ENCODE assay signal across 33 cellular contexts in genomic region chr14:101282418-101282817, GRCh38.
"Had no signal": no experiment of that assay in that cellular context is flagged by ENCODE, and none has a peak within 500 bp of the region (broad histone marks: within the 10 kb centered on the region; RNA-seq: fewer than 3 reads in every experiment).

No MANE protein-coding gene starts in this region.

- H3K4me1 ChIP-seq: adrenal gland, ascending aorta, body of pancreas, breast epithelium had no signal

- H3K4me3 ChIP-seq: adrenal gland, ascending aorta, body of pancreas, breast epithelium, cardiac muscle cell had no signal

- ATAC-seq: activated naive CD4-positive, alpha-beta T cell treated with anti-CD3 and anti-CD28 coated beads, Interleukin-2, amount 50 U/mL, for 72 hours; activated naive CD8-positive, alpha-beta T cell treated with anti-CD3 and anti-CD28 coated beads, Interleukin-2, amount 50 U/mL, for 24 hours; activated T-cell treated with anti-CD3 and anti-CD28 coated beads, Interleukin-2, amount 50 U/mL, for 4 hours; activated T-cell treated with anti-CD3 and anti-CD28 coated beads, Interleukin-2, amount 50 U/mL, for 72 hours; activated T-helper 17 cell treated with anti-CD3 and anti-CD28 coated beads, Interleukin-2, amount 50 U/mL, for 72 hours; body of pancreas had no signal

- H3K27me3 ChIP-seq: ascending aorta, body of pancreas, brain microvascular endothelial cell, cardiac muscle cell had no signal

- H3K36me3 ChIP-seq: adrenal gland, ascending aorta, brain microvascular endothelial cell, breast epithelium, cardiac muscle cell had no signal

- FAIRE-seq: astrocyte, bronchial epithelial cell had no signal

- DNase-seq: activated effector memory CD4-positive, alpha-beta T cell treated with anti-CD3 and anti-CD28 coated beads, Interleukin-2, amount 50 U/mL, for 16 hours; activated effector memory CD4-positive, alpha-beta T cell treated with Interleukin-2 at 50 U/mL for 16 hours; activated gamma-delta T cell; activated gamma-delta T cell treated with Interleukin-2 at 50 U/mL for 16 hours; activated naive CD4-positive, alpha-beta T cell; activated naive CD4-positive, alpha-beta T cell treated with anti-CD3 and anti-CD28 coated beads for 36 hours; activated naive CD4-positive, alpha-beta T cell treated with anti-CD3 and anti-CD28 coated beads, Interleukin-2, amount 10 ng/mL, durations not matched to agents 7 days and 5 days; activated naive CD4-positive, alpha-beta T cell treated with anti-CD3 and anti-CD28 coated beads, Interleukin-2, amount 50 U/mL, for 16 hours; activated naive CD4-positive, alpha-beta T cell treated with Interleukin-2 at 50 U/mL for 16 hours; activated naive CD8-positive, alpha-beta T cell treated with anti-CD3 and anti-CD28 coated beads for 36 hours; activated naive CD8-positive, alpha-beta T cell treated with anti-CD3 and anti-CD28 coated beads, Interleukin-2, amount 10 ng/mL, durations not matched to agents 7 days and 5 days; activated naive CD8-positive, alpha-beta T cell treated with anti-CD3 and anti-CD28 coated beads, Interleukin-2, amount 50 U/mL, for 24 hours; activated T-cell treated with anti-CD3 and anti-CD28 coated beads, Interleukin-2, amount 50 U/mL, for 24 hours; activated T-cell treated with anti-CD3 and anti-CD28 coated beads, Interleukin-2, amount 50 U/mL, for 4 hours; activated T-cell treated with anti-CD3 and anti-CD28 coated beads, Interleukin-2, amount 50 U/mL, for 48 hours; activated T-cell treated with anti-CD3 and anti-CD28 coated beads, Interleukin-2, amount 50 U/mL, for 72 hours; adrenal gland; amniotic stem cell; amygdala; anterior cingulate cortex; aorta; body of pancreas; brain microvascular endothelial cell; caudate nucleus; central memory CD4-positive, alpha-beta T cell; cerebellar nuclear complex had no signal

- H3K27ac ChIP-seq: adrenal gland, ascending aorta, body of pancreas, brain microvascular endothelial cell, breast epithelium, cardiac muscle cell had no signal

- H3K9me3 ChIP-seq: adrenal gland, ascending aorta, body of pancreas, breast epithelium had no signal
